ENCODE assay signal across 26 cellular contexts in the genomic region with DNA sequence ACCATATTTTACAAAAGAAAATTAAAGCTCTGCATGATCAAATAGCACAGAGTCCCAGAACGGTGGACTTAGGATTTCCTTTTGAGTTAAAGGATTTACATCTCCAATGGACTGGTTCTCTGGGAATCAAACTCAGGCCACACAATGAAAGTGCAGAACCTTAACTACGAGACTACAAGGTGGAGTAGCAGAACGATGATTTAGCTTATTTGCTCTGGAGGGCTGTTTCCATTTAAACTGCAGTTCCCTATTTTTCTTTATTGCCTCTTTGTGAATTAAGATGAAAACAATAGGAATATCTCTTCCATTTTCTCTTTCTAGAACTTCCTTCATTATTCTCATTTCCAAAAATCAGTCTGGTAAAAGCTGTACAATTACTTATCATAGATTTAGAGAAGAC.
"Had no signal": no experiment of that assay in that cellular context is flagged by ENCODE, and none has a peak within 500 bp of the region (broad histone marks: within the 10 kb centered on the region; RNA-seq: fewer than 3 reads in every experiment).

No MANE protein-coding gene starts in this region.

- FAIRE-seq: endometrium, islet of Langerhans, keratinocyte had no signal

- H3K4me1 ChIP-seq: colonic mucosa, esophagus squamous epithelium, gastrocnemius medialis, heart right ventricle, left lung, lower lobe of right lung had no signal

- H3K4me3 ChIP-seq: colonic mucosa, esophagus squamous epithelium, gastrocnemius medialis, heart right ventricle, left lung, lower lobe of right lung, mucosa of descending colon had no signal

- H3K9me3 ChIP-seq: colonic mucosa, esophagus squamous epithelium, gastrocnemius medialis, heart right ventricle, left lung, lower lobe of right lung, mucosa of descending colon had no signal

- H3K27me3 ChIP-seq: colonic mucosa, esophagus squamous epithelium, gastrocnemius medialis, left lung had no signal

- ATAC-seq: effector memory CD8-positive, alpha-beta T cell; esophagus mucosa; gastrocnemius medialis; heart right ventricle; left cardiac atrium; left lung; left ventricle myocardium superior; lower lobe of right lung; mucosa of descending colon had no signal

- H3K27ac ChIP-seq: colonic mucosa, epithelial cell of prostate, esophagus squamous epithelium, gastrocnemius medialis, heart right ventricle, left lung, lower lobe of right lung had no signal

- DNase-seq: colonic mucosa; cortex of kidney; effector CD8-positive, alpha-beta T cell; effector memory CD8-positive, alpha-beta T cell; endodermal cell; erythroblast; esophagus squamous epithelium; foreskin fibroblast; foreskin melanocyte; gastrocnemius medialis; glutamatergic neuron; head of caudate nucleus; heart right ventricle; hippocampal formation; left cardiac atrium; left lung; left ventricle myocardium superior; lower lobe of right lung; mesenchymal stem cell; mucosa of descending colon; naive B cell had no signal

- H3K36me3 ChIP-seq: colonic mucosa, esophagus squamous epithelium, gastrocnemius medialis, heart right ventricle, left lung, lower lobe of right lung had no signal
